Comparison of ENCODE assay signal across 23 cellular contexts in genomic region chr13:30855569-30855968, GRCh38. TPM values are rescaled to one million over a fixed set of nuclear protein-coding genes. Genes with fewer than 3 reads are reported as not detected.
A peak's percentile ranks its signal among the peaks of the same experiment; 100 is the strongest.
DNase-seq lines count a peak whose midpoint lies in the region; FAIRE-seq and TF ChIP-seq lines count a peak whose summit lies in the region.
"Had no signal": no experiment of that assay in that cellular context is flagged by ENCODE, and none has a peak within 500 bp of the region (broad histone marks: within the 10 kb centered on the region; RNA-seq: fewer than 3 reads in every experiment).

No MANE protein-coding gene starts in this region.

- intact Hi-C loops in CD14-positive monocyte (cut with micrococcal nuclease): no loop called here
- intact Hi-C loops in Caco-2 (cut with micrococcal nuclease; ENCODE audit: unreplicated experiment): no loop called here

- H2AFZ ChIP-seq in keratinocyte (ENCODE audit: control insufficient read depth, low read length): no peak overlapping the region
- no peak overlapping the region for H2AFZ ChIP-seq in neural progenitor cell (replicated peaks)

- H3K9me3 Mint-ChIP-seq in CD14-positive monocyte (peaks cover 0 to 5% (median 3%) of the 10 kb centered on the region in 7 donors), neural progenitor cell (peaks cover 3% of the 10 kb centered on the region), Caco-2 (ENCODE audit: unreplicated experiment) (no peaks in the 10 kb centered on the region), type B pancreatic cell (peaks cover 8% of the 10 kb centered on the region)
- H3K9me3 Mint-ChIP-seq: HFFc6 had no signal

- peaks cover 5% of the 10 kb centered on the region for H3K4me1 Mint-ChIP-seq in CD14-positive monocyte
- peaks cover 28% of the 10 kb centered on the region for H3K4me1 Mint-ChIP-seq in neural progenitor cell
- H3K4me1 Mint-ChIP-seq in Caco-2 (ENCODE audit: low read depth, unreplicated experiment): peaks cover 13% of the 10 kb centered on the region
- peaks cover 37% of the 10 kb centered on the region for H3K4me1 Mint-ChIP-seq in type B pancreatic cell (ENCODE audit: unreplicated experiment)
- H3K4me1 Mint-ChIP-seq: CD4-positive, alpha-beta memory T cell had no signal

- H3K36me3 Mint-ChIP-seq in CD14-positive monocyte (no peaks in the 10 kb centered on the region), neural progenitor cell (no peaks in the 10 kb centered on the region), Caco-2 (ENCODE audit: insufficient read depth, unreplicated experiment) (no peaks in the 10 kb centered on the region), type B pancreatic cell (peaks cover 4% of the 10 kb centered on the region)
- H3K36me3 Mint-ChIP-seq: CD4-positive, alpha-beta memory T cell had no signal

- POLR2A ChIA-PET in RWPE1 (lab: Yijun Ruan, JAX; ENCODE audit: low non-redundant PET) (no interaction called here), Caco-2 (lab: Charles Lee) (no interaction called here)

- peaks cover 3 to 6% (median 5%) of the 10 kb centered on the region in 3 donors for H3K27me3 Mint-ChIP-seq in CD14-positive monocyte (ENCODE audit: low read depth in 3 of 3)
- H3K27me3 Mint-ChIP-seq in neural progenitor cell (ENCODE audit: insufficient read depth, low read depth): peaks cover 14% of the 10 kb centered on the region
- H3K27me3 Mint-ChIP-seq in Caco-2 (ENCODE audit: insufficient read depth, unreplicated experiment): no peaks in the 10 kb centered on the region
- H3K27me3 Mint-ChIP-seq in type B pancreatic cell: peaks cover 7% of the 10 kb centered on the region

- H4K20me1 ChIP-seq in keratinocyte (ENCODE audit: control insufficient read depth, extremely low read depth, insufficient read depth, low read length) (no peaks in the 10 kb centered on the region), neural progenitor cell (ENCODE audit: low read depth) (no peaks in the 10 kb centered on the region)
- H4K20me1 ChIP-seq: BLaER1 treated with 17β-estradiol and CSF1 and Interleukin-3, amounts not matched to agents 10 nM and 100 nM had no signal

- H3K4me2 ChIP-seq in keratinocyte (ENCODE audit: control insufficient read depth, extremely low read depth, insufficient read depth, low read depth, low read length): no peak overlapping the region
- no peak overlapping the region for H3K4me2 ChIP-seq in neural progenitor cell
- H3K4me2 ChIP-seq: A549; BLaER1 treated with 17β-estradiol and CSF1 and Interleukin-3, amounts not matched to agents 10 nM and 100 nM had no signal

- peaks cover 18% of the 10 kb centered on the region for H3K4me1 ChIP-seq in keratinocyte (ENCODE audit: control insufficient read depth, extremely low read depth, insufficient read depth, low read length)
- peaks cover 7% of the 10 kb centered on the region for H3K4me1 ChIP-seq in neural progenitor cell
- H3K4me1 ChIP-seq in Caco-2: peaks cover 5% of the 10 kb centered on the region; the same call in 1 of the 2 replicates
- H3K4me1 ChIP-seq: A549, BE2C, HAP-1 had no signal

- peak; percentile 57 for FAIRE-seq in keratinocyte (lab: Jason Lieb, UNC)
- FAIRE-seq: A549, GM12878, H54 had no signal

- no peak overlapping the region for H3K27ac Mint-ChIP-seq in CD14-positive monocyte
- H3K27ac Mint-ChIP-seq in neural progenitor cell: peak overlapping the region; percentile 30
- H3K27ac Mint-ChIP-seq in Caco-2 (ENCODE audit: unreplicated experiment): no peak overlapping the region
- no peak overlapping the region for H3K27ac Mint-ChIP-seq in type B pancreatic cell
- H3K27ac Mint-ChIP-seq: HFFc6 had no signal

- no peak overlapping the region for H3K4me3 Mint-ChIP-seq in CD14-positive monocyte
- no peak overlapping the region for H3K4me3 Mint-ChIP-seq in neural progenitor cell
- no peak overlapping the region for H3K4me3 Mint-ChIP-seq in Caco-2 (ENCODE audit: unreplicated experiment)
- H3K4me3 Mint-ChIP-seq in type B pancreatic cell: no peak overlapping the region
- H3K4me3 Mint-ChIP-seq: CD4-positive, alpha-beta memory T cell; HFFc6 had no signal

- H3K79me2 ChIP-seq in keratinocyte (ENCODE audit: control insufficient read depth, insufficient read depth, low read length) (no peaks in the 10 kb centered on the region), neural progenitor cell (ENCODE audit: low read depth) (no peaks in the 10 kb centered on the region)

- CTCF ChIA-PET in RWPE1 (lab: Yijun Ruan, JAX): interaction anchor here (0.6 to 1.0 kb wide), 2 partner anchors 10 to 21 kb away, joined by 4 to 5 read pairs; no protein-coding TSS in a partner anchor
- CTCF ChIA-PET in Caco-2 (lab: Charles Lee): interaction anchor here (0.9 kb wide), 1 partner anchor 13 kb away, joined by 3 read pairs; no protein-coding TSS in a partner anchor

- H3K9ac ChIP-seq in keratinocyte (ENCODE audit: control insufficient read depth, extremely low read depth, insufficient read depth, low read length) (no peak overlapping the region), neural progenitor cell (no peak overlapping the region)

- dilution Hi-C loops in keratinocyte (cut with MboI; ENCODE audit: extremely low pct_ligation_motif_present, low sequenced_read_pairs): no loop called here

- DNase-seq in CD14-positive monocyte (ENCODE audit: low spot score) (peak; percentile 28), RWPE1 (ENCODE audit: low spot score) (no peak), keratinocyte (ENCODE audit: low read depth, low spot score) (no peak), neural progenitor cell (ENCODE audit: low spot score) (no peak), Caco-2 (no peak), type B pancreatic cell (ENCODE audit: extremely low spot score, unreplicated experiment) (no peak), NCI-H1417 (lab: John Stamatoyannopoulos, UW) (no peak)
- DNase-seq: 8988T; ACHN; AML-193; BE2C; CD4-positive, alpha-beta memory T cell; COR-L47; DMS79; EL; GDM1; GOT3; HFFc6 had no signal

- no peaks in the 10 kb centered on the region for H3K9me3 ChIP-seq in keratinocyte (ENCODE audit: control insufficient read depth, low read depth, low read length)
- H3K9me3 ChIP-seq in neural progenitor cell (ENCODE audit: low read depth): no peaks in the 10 kb centered on the region
- H3K9me3 ChIP-seq in Caco-2: no peaks in the 10 kb centered on the region
- H3K9me3 ChIP-seq: A549, BE2C, HAP-1 had no signal

- BruUV-seq in Caco-2 (replicated peaks; lab: Mats Ljungman, UMichigan): no TSS peak

- no peaks in the 10 kb centered on the region for H3K9me1 ChIP-seq in keratinocyte (ENCODE audit: control insufficient read depth, extremely low read depth, insufficient read depth, low read length)

- H3K27me3 ChIP-seq in keratinocyte (ENCODE audit: control insufficient read depth, extremely low read depth, insufficient read depth, low read length): no peaks in the 10 kb centered on the region
- H3K27me3 ChIP-seq in neural progenitor cell: no peaks in the 10 kb centered on the region
- no peaks in the 10 kb centered on the region for H3K27me3 ChIP-seq in Caco-2 (replicated peaks; ENCODE audit: control insufficient read depth, insufficient read depth, low read length)
- H3K27me3 ChIP-seq: BE2C had no signal

- TF ChIP-seq CTCF in CD14-positive monocyte (IDR thresholded peaks at IDR 0.05) (no peak), RWPE1 (conservative IDR thresholded peaks at IDR 0.05; ENCODE audit: low read depth) (no peak), keratinocyte (optimal IDR thresholded peaks at IDR 0.05 in 1 of 3, IDR thresholded peaks at IDR 0.05 in 1 of 3, conservative IDR thresholded peaks at IDR 0.05 in 1 of 3; ENCODE audit: extremely low read depth in 1 of 3, insufficient read depth in 2 of 3, low read length in 3 of 3) (no peak), neural progenitor cell (IDR thresholded peaks at IDR 0.05) (no peak), Caco-2 (IDR thresholded peaks at IDR 0.05; ENCODE audit: insufficient read depth in 1 of 2, low read depth in 1 of 2, low read length in 1 of 2, severe bottlenecking in 1 of 2, unreplicated experiment in 1 of 2) (no peak), type B pancreatic cell (conservative IDR thresholded peaks at IDR 0.05) (no peak)

- peaks cover 4% of the 10 kb centered on the region for H3F3A ChIP-seq in neural progenitor cell (ENCODE audit: low read depth)

- no peak overlapping the region for H3K4me3 ChIP-seq in keratinocyte (ENCODE audit: control insufficient read depth in 2 of 3, extremely low read depth in 1 of 3, insufficient read depth in 2 of 3, low read depth in 1 of 3, low read length in 3 of 3)
- H3K4me3 ChIP-seq in neural progenitor cell: no peak overlapping the region
- no peak overlapping the region for H3K4me3 ChIP-seq in Caco-2 (ENCODE audit: low read depth, low read length)
- H3K4me3 ChIP-seq: A549; BLaER1 treated with 17β-estradiol and CSF1 and Interleukin-3, amounts not matched to agents 10 nM and 100 nM; GM12878; HAP-1 had no signal

- no peaks in the 10 kb centered on the region for H3K36me3 ChIP-seq in keratinocyte (ENCODE audit: control insufficient read depth in 2 of 2, extremely low read depth in 1 of 2, insufficient read depth in 2 of 2, low read length in 2 of 2)
- H3K36me3 ChIP-seq in neural progenitor cell: no peaks in the 10 kb centered on the region
- no peaks in the 10 kb centered on the region for H3K36me3 ChIP-seq in Caco-2 (ENCODE audit: control insufficient read depth, insufficient read depth, low read length)
- H3K36me3 ChIP-seq: BE2C; BLaER1 treated with 17β-estradiol and CSF1 and Interleukin-3, amounts not matched to agents 10 nM and 100 nM; HAP-1 had no signal

- H3K27ac ChIP-seq in RWPE1 (peak overlapping the region; percentile 64), keratinocyte (ENCODE audit: control insufficient read depth, insufficient read depth, low read length) (no peak overlapping the region), neural progenitor cell (no peak overlapping the region)
- H3K27ac ChIP-seq: A549; BLaER1 treated with 17β-estradiol and CSF1 and Interleukin-3, amounts not matched to agents 10 nM and 100 nM had no signal

RNA-seq across cellular contexts. Expression of gene MEDAG, which starts 50.5 kb away (rescaled TPM):
- polyA plus RNA-seq in CD14-positive monocyte: not detected
- 0.02 to 0.03 TPM in 2 of 3 replicates, not detected in the other for polyA plus RNA-seq in keratinocyte
- not detected for polyA plus RNA-seq in keratinocyte (2011; ENCODE audit: low read depth)
- polyA plus RNA-seq in keratinocyte (2011; cell fraction: cytosol; rRNA removed): not detected in 2 replicates
- not detected in 2 replicates for polyA plus RNA-seq in keratinocyte (2011; cell fraction: nucleus; rRNA removed)
- not detected in 2 replicates for polyA plus RNA-seq in keratinocyte (2012; ENCODE audit: low replicate concordance)
- not detected in 3 replicates for polyA minus RNA-seq in keratinocyte
- polyA minus RNA-seq in keratinocyte (2011; cell fraction: cytosol; rRNA and poly(A)+ RNA removed): not detected
- polyA minus RNA-seq in keratinocyte (2011; cell fraction: nucleus; rRNA and poly(A)+ RNA removed): not detected in 2 replicates
- 0.06 TPM in 1 of 2 replicates, not detected in the other for total RNA-seq in neural progenitor cell (ENCODE audit: low replicate concordance)
- total RNA-seq in Caco-2 (2022): not detected in 2 replicates
- total RNA-seq in type B pancreatic cell (ENCODE audit: low replicate concordance): 0.36 and 0.40 TPM in 2 replicates
- total RNA-seq: CD4-positive, alpha-beta memory T cell; GM12878 had no signal
